ENCODE assay signal across 1 cellular context in genomic region chr20:31678389-31679356, GRCh38.
TF ChIP-seq lines count a peak whose summit lies in the region.

No MANE protein-coding gene starts in this region.

TF ChIP-seq in HepG2, 621 proteins besides CTCF, POLR2A, EP300 and RAD21 (continued from another document and continues in another):
- TF ChIP-seq ZNF570 (CRISPR knock-in tag; IDR thresholded peaks at IDR 0.05; ENCODE audit: borderline replicate concordance) (no peak), ASH2L (IDR thresholded peaks at IDR 0.05; ENCODE audit: insufficient read length, low read depth, low read length) (no peak), SP140L (CRISPR knock-in tag; IDR thresholded peaks at IDR 0.05; ENCODE audit: borderline replicate concordance) (no peak), CERS6 (CRISPR knock-in tag; IDR thresholded peaks at IDR 0.05) (no peak), NAIF1 (CRISPR knock-in tag; IDR thresholded peaks at IDR 0.05; ENCODE audit: borderline replicate concordance) (no peak), ZNF775 (CRISPR knock-in tag; IDR thresholded peaks at IDR 0.05; ENCODE audit: borderline replicate concordance) (no peak), SP5 (CRISPR knock-in tag; IDR thresholded peaks at IDR 0.05; ENCODE audit: borderline replicate concordance, low read depth) (peak; percentile 90), ZBTB46 (CRISPR knock-in tag; IDR thresholded peaks at IDR 0.05; ENCODE audit: borderline replicate concordance) (no peak), ZNF605 (CRISPR knock-in tag; IDR thresholded peaks at IDR 0.05) (no peak), ZNF230 (CRISPR knock-in tag; IDR thresholded peaks at IDR 0.05) (no peak), ZNF512 (CRISPR knock-in tag; IDR thresholded peaks at IDR 0.05) (no peak), HNRNPL (IDR thresholded peaks at IDR 0.05; ENCODE audit: low read depth, low read length) (no peak), FOXO4 (CRISPR knock-in tag; conservative IDR thresholded peaks at IDR 0.05) (no peak), USF2 (IDR thresholded peaks at IDR 0.05; ENCODE audit: low read depth, low read length) (no peak), USF2 (CRISPR knock-in tag; IDR thresholded peaks at IDR 0.05; ENCODE audit: borderline replicate concordance) (no peak), KAT2B (IDR thresholded peaks at IDR 0.05; ENCODE audit: borderline replicate concordance, low read depth, low read length) (no peak), ZFYVE20 (CRISPR knock-in tag; IDR thresholded peaks at IDR 0.05; ENCODE audit: borderline replicate concordance, low read depth) (no peak), STAG1 (CRISPR knock-in tag; IDR thresholded peaks at IDR 0.05) (peak; percentile 22; the same call in 1 of the 2 replicates), HHEX (CRISPR knock-in tag; IDR thresholded peaks at IDR 0.05) (no peak), RBAK (CRISPR knock-in tag; IDR thresholded peaks at IDR 0.05) (no peak), TERF1 (CRISPR knock-in tag; IDR thresholded peaks at IDR 0.05) (no peak), TBX3 (IDR thresholded peaks at IDR 0.05; ENCODE audit: borderline replicate concordance) (no peak), E2F1 (CRISPR knock-in tag; IDR thresholded peaks at IDR 0.05) (no peak), MATR3 (CRISPR knock-in tag; IDR thresholded peaks at IDR 0.05) (no peak), MIXL1 (CRISPR knock-in tag; IDR thresholded peaks at IDR 0.05) (no peak), ZNF788 (CRISPR knock-in tag; IDR thresholded peaks at IDR 0.05; ENCODE audit: borderline replicate concordance) (no peak; the same call in 1 of the 2 replicates), ATF4 (CRISPR knock-in tag; IDR thresholded peaks at IDR 0.05) (no peak), ZNF75D (CRISPR knock-in tag; IDR thresholded peaks at IDR 0.05; ENCODE audit: borderline replicate concordance) (no peak), HNRNPH1 (optimal IDR thresholded peaks at IDR 0.05; ENCODE audit: low read depth, low read length) (no peak), MYC (CRISPR knock-in tag; IDR thresholded peaks at IDR 0.05; ENCODE audit: borderline replicate concordance) (peak; percentile 14; the same call in 1 of the 2 replicates), PBX3 (CRISPR knock-in tag; IDR thresholded peaks at IDR 0.05; ENCODE audit: borderline replicate concordance) (no peak), PCBP1 (IDR thresholded peaks at IDR 0.05; ENCODE audit: borderline replicate concordance, low read depth, low read length) (no peak), MAFK (conservative IDR thresholded peaks at IDR 0.05 in 1 of 2, IDR thresholded peaks at IDR 0.05 in 1 of 2; ENCODE audit: low read length in 2 of 2) (no peak), MXD1 (CRISPR knock-in tag; IDR thresholded peaks at IDR 0.05) (no peak; the same call in 1 of the 2 replicates), HMG20A (CRISPR knock-in tag; IDR thresholded peaks at IDR 0.05; ENCODE audit: borderline replicate concordance) (no peak), ADNP (CRISPR knock-in tag; IDR thresholded peaks at IDR 0.05) (no peak), REST (IDR thresholded peaks at IDR 0.05; ENCODE audit: borderline replicate concordance in 1 of 2, low read depth in 1 of 2, low read length in 2 of 2) (no peak), SMARCC2 (IDR thresholded peaks at IDR 0.05) (no peak), ZNF20 (CRISPR knock-in tag; IDR thresholded peaks at IDR 0.05) (no peak), ZNF503 (CRISPR knock-in tag; IDR thresholded peaks at IDR 0.05) (peak; percentile 51; the same call in 1 of the 2 replicates), ZFP36 (IDR thresholded peaks at IDR 0.05; ENCODE audit: borderline replicate concordance, low read depth, low read length, partially characterized antibody) (no peak), HIVEP1 (CRISPR knock-in tag; IDR thresholded peaks at IDR 0.05) (0 out of 2 replicates have a peak, but pooled peaks have one; percentile 13), HDAC1 (CRISPR knock-in tag; IDR thresholded peaks at IDR 0.05) (peak; percentile 63), FOXK2 (IDR thresholded peaks at IDR 0.05) (no peak), YEATS2 (CRISPR knock-in tag; IDR thresholded peaks at IDR 0.05; ENCODE audit: borderline replicate concordance) (no peak), ZNF674 (CRISPR knock-in tag; IDR thresholded peaks at IDR 0.05; ENCODE audit: low read depth) (no peak)
